Comparison of ENCODE assay signal across 1 cellular context in the genomic region with DNA sequence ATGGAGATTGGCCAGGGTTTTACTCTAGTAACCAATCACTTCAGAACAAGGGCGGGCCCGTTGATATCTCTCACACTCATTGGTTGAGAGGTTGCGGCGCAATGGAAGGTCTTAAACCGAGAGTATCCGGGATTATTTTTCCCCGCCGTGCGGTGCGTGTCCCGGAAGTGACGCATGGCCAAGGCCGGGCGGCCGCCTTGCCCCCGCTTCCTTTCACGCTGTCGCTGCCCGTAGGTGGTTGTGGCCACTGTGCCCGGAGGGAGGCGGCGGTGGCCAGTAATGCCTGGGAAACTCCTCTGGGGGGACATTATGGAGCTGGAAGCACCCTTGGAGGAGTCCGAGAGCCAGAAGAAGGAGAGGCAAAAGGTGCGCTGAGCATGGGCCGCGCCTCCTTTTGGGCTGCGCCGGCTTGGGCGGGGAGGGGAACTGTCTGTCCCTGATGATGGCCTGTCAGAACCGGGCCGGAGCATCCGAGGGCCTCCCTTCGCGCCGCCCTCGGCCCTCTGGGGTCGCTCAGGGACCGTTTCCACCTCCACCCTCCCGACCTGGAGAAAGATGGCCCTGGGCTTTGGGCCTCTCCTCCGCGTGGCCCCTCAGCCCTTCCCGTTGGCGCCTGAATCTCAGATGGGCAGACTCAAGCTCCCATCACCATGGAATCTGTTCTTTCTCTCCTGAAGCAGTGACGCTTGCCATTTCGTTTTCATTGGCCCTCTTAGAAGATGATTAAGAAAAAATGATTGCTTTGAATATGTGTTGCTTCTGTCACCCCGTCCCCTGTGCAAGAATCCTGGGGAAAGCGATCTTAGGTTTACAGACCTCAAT.
A peak's percentile ranks its signal among the peaks of the same experiment; 100 is the strongest.
TF ChIP-seq lines count a peak whose summit lies in the region.

Gene DDX50 (plus strand): TSS at position 210 of the 822 bp plus-strand sequence. CDS start 70 bp downstream, at position 280.

TF ChIP-seq in K562, 482 proteins besides CTCF, POLR2A, EP300 and RAD21 (continued from another document and continues in another):
- peak; percentile 96 for TF ChIP-seq SAP30 (IDR thresholded peaks at IDR 0.05; ENCODE audit: borderline replicate concordance, insufficient read depth, low read depth, low read length, poor library complexity, severe bottlenecking)
- TF ChIP-seq FOXJ2 (tag; IDR thresholded peaks at IDR 0.05) = peak; percentile 44; the same call in 1 of the 2 replicates
- no peak for TF ChIP-seq PPARD (CRISPR knock-in tag; IDR thresholded peaks at IDR 0.05)
- TF ChIP-seq ZNF263 (CRISPR knock-in tag; IDR thresholded peaks at IDR 0.05; ENCODE audit: borderline replicate concordance) = no peak
- 0 out of 2 replicates have a peak, but pooled peaks have one; percentile 4 for TF ChIP-seq CBX5 (IDR thresholded peaks at IDR 0.05; ENCODE audit: borderline replicate concordance, low read depth)
- TF ChIP-seq MYC (IDR thresholded peaks at IDR 0.05; ENCODE audit: low read depth, low read length) = peak; percentile 76; the same call in 1 of the 2 replicates
- peak; percentile 53; the same call in 1 of the 2 replicates for TF ChIP-seq MYC (CRISPR knock-in tag; IDR thresholded peaks at IDR 0.05; ENCODE audit: borderline replicate concordance, low read depth)
- TF ChIP-seq, protein P1, sequence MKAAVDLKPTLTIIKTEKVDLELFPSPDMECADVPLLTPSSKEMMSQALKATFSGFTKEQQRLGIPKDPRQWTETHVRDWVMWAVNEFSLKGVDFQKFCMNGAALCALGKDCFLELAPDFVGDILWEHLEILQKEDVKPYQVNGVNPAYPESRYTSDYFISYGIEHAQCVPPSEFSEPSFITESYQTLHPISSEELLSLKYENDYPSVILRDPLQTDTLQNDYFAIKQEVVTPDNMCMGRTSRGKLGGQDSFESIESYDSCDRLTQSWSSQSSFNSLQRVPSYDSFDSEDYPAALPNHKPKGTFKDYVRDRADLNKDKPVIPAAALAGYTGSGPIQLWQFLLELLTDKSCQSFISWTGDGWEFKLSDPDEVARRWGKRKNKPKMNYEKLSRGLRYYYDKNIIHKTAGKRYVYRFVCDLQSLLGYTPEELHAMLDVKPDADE (conservative IDR thresholded peaks at IDR 0.05; ENCODE audit: control insufficient read depth, low read depth, low read length) = peak; percentile 55
- TF ChIP-seq NFIX (CRISPR knock-in tag; IDR thresholded peaks at IDR 0.05; ENCODE audit: low read depth) = no peak
- no peak for TF ChIP-seq NR1H2 (CRISPR knock-in tag; IDR thresholded peaks at IDR 0.05)
- TF ChIP-seq, protein P2, sequence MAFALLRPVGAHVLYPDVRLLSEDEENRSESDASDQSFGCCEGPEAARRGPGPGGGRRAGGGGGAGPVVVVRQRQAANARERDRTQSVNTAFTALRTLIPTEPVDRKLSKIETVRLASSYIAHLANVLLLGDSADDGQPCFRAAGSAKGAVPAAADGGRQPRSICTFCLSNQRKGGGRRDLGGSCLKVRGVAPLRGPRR (CRISPR knock-in tag; IDR thresholded peaks at IDR 0.05) = no peak
- TF ChIP-seq CEBPG (CRISPR knock-in tag; IDR thresholded peaks at IDR 0.05) = no peak
- TF ChIP-seq CEBPG (tag; conservative IDR thresholded peaks at IDR 0.05 in 1 of 2, IDR thresholded peaks at IDR 0.05 in 1 of 2) = no peak
- peak; percentile 72 for TF ChIP-seq MXI1 (IDR thresholded peaks at IDR 0.05; ENCODE audit: low read depth, low read length)
- TF ChIP-seq E2F8 (IDR thresholded peaks at IDR 0.05; ENCODE audit: low read depth, partially characterized antibody) = peak; percentile 84
- 0 out of 2 replicates have a peak, but pooled peaks have one; percentile 42 for TF ChIP-seq RBM14 (IDR thresholded peaks at IDR 0.05; ENCODE audit: borderline replicate concordance, insufficient read depth, low read depth, low read length)
- peak in 1 of 2 experiments; percentile 29; a peak in 1 of 4 replicates for TF ChIP-seq RCOR1 (IDR thresholded peaks at IDR 0.05; ENCODE audit: borderline replicate concordance in 1 of 2, low read depth in 2 of 2, low read length in 2 of 2)
- TF ChIP-seq, protein P3, sequence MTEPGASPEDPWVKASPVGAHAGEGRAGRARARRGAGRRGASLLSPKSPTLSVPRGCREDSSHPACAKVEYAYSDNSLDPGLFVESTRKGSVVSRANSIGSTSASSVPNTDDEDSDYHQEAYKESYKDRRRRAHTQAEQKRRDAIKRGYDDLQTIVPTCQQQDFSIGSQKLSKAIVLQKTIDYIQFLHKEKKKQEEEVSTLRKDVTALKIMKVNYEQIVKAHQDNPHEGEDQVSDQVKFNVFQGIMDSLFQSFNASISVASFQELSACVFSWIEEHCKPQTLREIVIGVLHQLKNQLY (CRISPR knock-in tag; conservative IDR thresholded peaks at IDR 0.05) = no peak
- peak; percentile 41; the same call in 1 of the 2 replicates for TF ChIP-seq NBN (IDR thresholded peaks at IDR 0.05; ENCODE audit: low read depth)
- TF ChIP-seq SP2 (IDR thresholded peaks at IDR 0.05; ENCODE audit: extremely low read depth, low read depth, low read length, poor library complexity, severe bottlenecking) = peak; percentile 79
- TF ChIP-seq SRF (CRISPR knock-in tag; IDR thresholded peaks at IDR 0.05) = peak; percentile 40 to 42; a peak in 1 of 4 replicates
- no peak for TF ChIP-seq FUS (optimal IDR thresholded peaks at IDR 0.05; ENCODE audit: low read depth, low read length)
- TF ChIP-seq ARID2 (IDR thresholded peaks at IDR 0.05) = no peak
- TF ChIP-seq, protein P4, sequence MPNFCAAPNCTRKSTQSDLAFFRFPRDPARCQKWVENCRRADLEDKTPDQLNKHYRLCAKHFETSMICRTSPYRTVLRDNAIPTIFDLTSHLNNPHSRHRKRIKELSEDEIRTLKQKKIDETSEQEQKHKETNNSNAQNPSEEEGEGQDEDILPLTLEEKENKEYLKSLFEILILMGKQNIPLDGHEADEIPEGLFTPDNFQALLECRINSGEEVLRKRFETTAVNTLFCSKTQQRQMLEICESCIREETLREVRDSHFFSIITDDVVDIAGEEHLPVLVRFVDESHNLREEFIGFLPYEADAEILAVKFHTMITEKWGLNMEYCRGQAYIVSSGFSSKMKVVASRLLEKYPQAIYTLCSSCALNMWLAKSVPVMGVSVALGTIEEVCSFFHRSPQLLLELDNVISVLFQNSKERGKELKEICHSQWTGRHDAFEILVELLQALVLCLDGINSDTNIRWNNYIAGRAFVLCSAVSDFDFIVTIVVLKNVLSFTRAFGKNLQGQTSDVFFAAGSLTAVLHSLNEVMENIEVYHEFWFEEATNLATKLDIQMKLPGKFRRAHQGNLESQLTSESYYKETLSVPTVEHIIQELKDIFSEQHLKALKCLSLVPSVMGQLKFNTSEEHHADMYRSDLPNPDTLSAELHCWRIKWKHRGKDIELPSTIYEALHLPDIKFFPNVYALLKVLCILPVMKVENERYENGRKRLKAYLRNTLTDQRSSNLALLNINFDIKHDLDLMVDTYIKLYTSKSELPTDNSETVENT (CRISPR knock-in tag; IDR thresholded peaks at IDR 0.05) = 0 out of 2 replicates have a peak, but pooled peaks have one; percentile 30
- peak; percentile 67; the same call in 1 of the 2 replicates for TF ChIP-seq MTA1 (IDR thresholded peaks at IDR 0.05; ENCODE audit: borderline replicate concordance)
- no peak for TF ChIP-seq TSC22D4 (tag; IDR thresholded peaks at IDR 0.05)
- TF ChIP-seq, protein P5, sequence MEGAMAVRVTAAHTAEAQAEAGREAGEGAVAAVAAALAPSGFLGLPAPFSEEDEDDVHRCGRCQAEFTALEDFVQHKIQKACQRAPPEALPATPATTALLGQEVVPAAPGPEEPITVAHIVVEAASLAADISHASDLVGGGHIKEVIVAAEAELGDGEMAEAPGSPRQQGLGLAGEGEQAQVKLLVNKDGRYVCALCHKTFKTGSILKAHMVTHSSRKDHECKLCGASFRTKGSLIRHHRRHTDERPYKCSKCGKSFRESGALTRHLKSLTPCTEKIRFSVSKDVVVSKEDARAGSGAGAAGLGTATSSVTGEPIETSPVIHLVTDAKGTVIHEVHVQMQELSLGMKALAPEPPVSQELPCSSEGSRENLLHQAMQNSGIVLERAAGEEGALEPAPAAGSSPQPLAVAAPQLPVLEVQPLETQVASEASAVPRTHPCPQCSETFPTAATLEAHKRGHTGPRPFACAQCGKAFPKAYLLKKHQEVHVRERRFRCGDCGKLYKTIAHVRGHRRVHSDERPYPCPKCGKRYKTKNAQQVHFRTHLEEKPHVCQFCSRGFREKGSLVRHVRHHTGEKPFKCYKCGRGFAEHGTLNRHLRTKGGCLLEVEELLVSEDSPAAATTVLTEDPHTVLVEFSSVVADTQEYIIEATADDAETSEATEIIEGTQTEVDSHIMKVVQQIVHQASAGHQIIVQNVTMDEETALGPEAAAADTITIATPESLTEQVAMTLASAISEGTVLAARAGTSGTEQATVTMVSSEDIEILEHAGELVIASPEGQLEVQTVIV (CRISPR knock-in tag; IDR thresholded peaks at IDR 0.05; ENCODE audit: borderline replicate concordance) = no peak
- TF ChIP-seq ARNT (IDR thresholded peaks at IDR 0.05) = no peak
- peak; percentile 20; the same call in 1 of the 2 replicates for TF ChIP-seq ARID4B (CRISPR knock-in tag; IDR thresholded peaks at IDR 0.05)
- TF ChIP-seq NEUROD1 (IDR thresholded peaks at IDR 0.05; ENCODE audit: borderline replicate concordance, low read depth, low read length, partially characterized antibody) = peak; percentile 91
- TF ChIP-seq CBFA2T2 (conservative IDR thresholded peaks at IDR 0.05) = no peak
- peak in 1 of 2 experiments; percentile 95; a peak in 2 of 4 replicates for TF ChIP-seq HDAC1 (IDR thresholded peaks at IDR 0.05)
- TF ChIP-seq, protein P6, sequence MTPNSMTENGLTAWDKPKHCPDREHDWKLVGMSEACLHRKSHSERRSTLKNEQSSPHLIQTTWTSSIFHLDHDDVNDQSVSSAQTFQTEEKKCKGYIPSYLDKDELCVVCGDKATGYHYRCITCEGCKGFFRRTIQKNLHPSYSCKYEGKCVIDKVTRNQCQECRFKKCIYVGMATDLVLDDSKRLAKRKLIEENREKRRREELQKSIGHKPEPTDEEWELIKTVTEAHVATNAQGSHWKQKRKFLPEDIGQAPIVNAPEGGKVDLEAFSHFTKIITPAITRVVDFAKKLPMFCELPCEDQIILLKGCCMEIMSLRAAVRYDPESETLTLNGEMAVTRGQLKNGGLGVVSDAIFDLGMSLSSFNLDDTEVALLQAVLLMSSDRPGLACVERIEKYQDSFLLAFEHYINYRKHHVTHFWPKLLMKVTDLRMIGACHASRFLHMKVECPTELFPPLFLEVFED (CRISPR knock-in tag; conservative IDR thresholded peaks at IDR 0.05) = no peak
- TF ChIP-seq HNRNPL (IDR thresholded peaks at IDR 0.05; ENCODE audit: low read depth, low read length) = peak; percentile 77; the same call in 1 of the 2 replicates
- TF ChIP-seq, protein P7, sequence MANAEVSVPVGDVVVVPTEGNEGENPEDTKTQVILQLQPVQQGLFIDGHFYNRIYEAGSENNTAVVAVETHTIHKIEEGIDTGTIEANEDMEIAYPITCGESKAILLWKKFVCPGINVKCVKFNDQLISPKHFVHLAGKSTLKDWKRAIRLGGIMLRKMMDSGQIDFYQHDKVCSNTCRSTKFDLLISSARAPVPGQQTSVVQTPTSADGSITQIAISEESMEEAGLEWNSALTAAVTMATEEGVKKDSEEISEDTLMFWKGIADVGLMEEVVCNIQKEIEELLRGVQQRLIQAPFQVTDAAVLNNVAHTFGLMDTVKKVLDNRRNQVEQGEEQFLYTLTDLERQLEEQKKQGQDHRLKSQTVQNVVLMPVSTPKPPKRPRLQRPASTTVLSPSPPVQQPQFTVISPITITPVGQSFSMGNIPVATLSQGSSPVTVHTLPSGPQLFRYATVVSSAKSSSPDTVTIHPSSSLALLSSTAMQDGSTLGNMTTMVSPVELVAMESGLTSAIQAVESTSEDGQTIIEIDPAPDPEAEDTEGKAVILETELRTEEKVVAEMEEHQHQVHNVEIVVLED (CRISPR knock-in tag; IDR thresholded peaks at IDR 0.05) = peak; percentile 73
- no peak for TF ChIP-seq BRCA1 (IDR thresholded peaks at IDR 0.05)
- TF ChIP-seq BRCA1 (CRISPR knock-in tag; IDR thresholded peaks at IDR 0.05) = no peak
- TF ChIP-seq ARHGAP35 (IDR thresholded peaks at IDR 0.05; ENCODE audit: partially characterized antibody) = no peak
